In the genomic region with DNA sequence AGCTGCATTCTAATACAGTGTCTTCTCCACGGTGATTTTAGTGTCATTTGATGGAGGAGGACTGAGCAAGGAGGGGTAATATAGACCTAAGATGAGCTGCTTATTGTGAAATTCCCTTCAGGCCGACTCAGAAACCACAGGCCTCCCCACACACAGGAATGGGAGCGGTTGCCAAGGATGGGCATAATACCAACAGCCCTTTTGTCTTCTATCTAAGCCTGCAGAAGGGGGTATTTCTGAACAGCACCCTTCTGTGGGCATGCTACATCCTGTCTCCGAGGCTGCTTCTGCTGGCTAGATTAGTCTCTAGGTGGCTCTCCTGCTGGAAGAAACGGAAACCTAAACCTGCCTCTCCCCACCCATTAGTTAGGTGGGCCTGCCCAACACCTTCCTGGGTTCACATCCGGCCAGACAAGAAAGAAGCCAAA, we compare ENCODE assay signal across 8 cellular contexts.
DNase-seq lines count a peak whose midpoint lies in the region; ATAC-seq, FAIRE-seq and TF ChIP-seq lines count a peak whose summit lies in the region.

No MANE protein-coding gene starts in this region.

- H2AFZ ChIP-seq in GM23248: peak overlapping the region; percentile 72; the same call in 1 of the 2 replicates
- H2AFZ ChIP-seq in OCI-LY1 (ENCODE audit: low read length): no peak overlapping the region

- H3K79me2 ChIP-seq in GM23248 (ENCODE audit: insufficient read depth) (no peaks in the 10 kb centered on the region), OCI-LY1 (ENCODE audit: insufficient read depth, low read length) (no peaks in the 10 kb centered on the region)

- H4K20me1 ChIP-seq in GM23248 (ENCODE audit: insufficient read depth): no peaks in the 10 kb centered on the region
- no peaks in the 10 kb centered on the region for H4K20me1 ChIP-seq in OCI-LY1 (ENCODE audit: insufficient read depth, low read length)

- H3K27me3 ChIP-seq in GM23248 (replicated peaks; ENCODE audit: insufficient read depth) (no peaks in the 10 kb centered on the region), OCI-LY1 (ENCODE audit: insufficient read depth, low read length) (no peaks in the 10 kb centered on the region), pancreas (no peaks in the 10 kb centered on the region), uterus (no peaks in the 10 kb centered on the region)

- ATAC-seq in pancreas: peak in 3 of 4 donors; percentile 9 to 36 (median 17)
- ATAC-seq in activated CD4-positive, CD25-positive, alpha-beta regulatory T cell treated with anti-CD3 and anti-CD28 coated beads, Interleukin-2, amount 50 U/mL, for 24 hours: no peak

- H3K9me2 ChIP-seq in GM23248 (ENCODE audit: insufficient read depth) (no peaks in the 10 kb centered on the region), OCI-LY1 (ENCODE audit: low read depth, low read length) (no peaks in the 10 kb centered on the region)

- FAIRE-seq in pancreas (lab: Jason Lieb, UNC): no peak

- H3K36me3 ChIP-seq in GM23248 (ENCODE audit: low read depth): no peaks in the 10 kb centered on the region
- peaks cover 68% of the 10 kb centered on the region for H3K36me3 ChIP-seq in OCI-LY1 (ENCODE audit: insufficient read depth, low read length)
- H3K36me3 ChIP-seq in pancreas: no peaks in the 10 kb centered on the region
- no peaks in the 10 kb centered on the region for H3K36me3 ChIP-seq in uterus

- no peaks in the 10 kb centered on the region; the same call in 1 of the 2 replicates for H3F3A ChIP-seq in GM23248 (ENCODE audit: insufficient read depth)
- H3F3A ChIP-seq in OCI-LY1 (ENCODE audit: insufficient read depth, low read length): no peaks in the 10 kb centered on the region

- DNase-seq in GM23248 (peak; percentile 86), caudate nucleus (lab: John Stamatoyannopoulos, UW) (no peak), pancreas (no peak), uterus (no peak), GM13976 (ENCODE audit: low spot score) (no peak)
- DNase-seq in stimulated activated CD4-positive, alpha-beta T cell treated with anti-CD3 and anti-CD28 coated beads, Interleukin-2, amount 100 ng/mL, for 48 hours: no peak

- no peak for TF ChIP-seq CTCF in OCI-LY1 (IDR thresholded peaks at IDR 0.05; ENCODE audit: low read length)
- TF ChIP-seq CTCF in pancreas (IDR thresholded peaks at IDR 0.05): no peak
- no peak for TF ChIP-seq CTCF in uterus (IDR thresholded peaks at IDR 0.05)
- TF ChIP-seq CTCF in GM13976 (IDR thresholded peaks at IDR 0.05; ENCODE audit: borderline replicate concordance, control extremely low read depth, extremely low read depth, insufficient read depth, missing control alignments): no peak

- H3K4me3 ChIP-seq in GM23248 (peak overlapping the region; percentile 45; the same call in 1 of the 2 replicates), OCI-LY1 (ENCODE audit: low read depth, low read length, poor library complexity, severe bottlenecking) (no peak overlapping the region), pancreas (no peak overlapping the region), uterus (no peak overlapping the region)

- 44 to 45% methylated on average over 6 of the region's 6 CpGs for WGBS in GM23248 (ENCODE audit: low coverage in 1 of 2, low lambda C conversion rate in 2 of 2, missing lambda C conversion rate in 2 of 2), 2 experiments
- 65 to 66% methylated on average over 6 of the region's 6 CpGs for WGBS in pancreas, 2 donors

- TF ChIP-seq POLR2A in uterus (IDR thresholded peaks at IDR 0.05): no peak

- no peaks in the 10 kb centered on the region for H3K9me3 ChIP-seq in GM23248 (ENCODE audit: low read depth)
- H3K9me3 ChIP-seq in OCI-LY1 (ENCODE audit: low read length): no peaks in the 10 kb centered on the region
- H3K9me3 ChIP-seq in pancreas: no peaks in the 10 kb centered on the region
- H3K9me3 ChIP-seq in uterus: no peaks in the 10 kb centered on the region

- in situ Hi-C loops in GM23248 (cut with MboI) (no loop called here), GM13976 (cut with MboI; ENCODE audit: low sequenced_read_pairs, unreplicated experiment) (no loop called here)

- intact Hi-C loops in pancreas (cut with DNase I) (loop anchor here in 1 of 3 donors (10.0 kb wide), 1 partner anchor 427 kb away; no protein-coding TSS in a partner anchor), uterus (cut with DNase I; ENCODE audit: low total_unique reads) (loop anchor here (5.0 kb wide), 1 partner anchor 425 kb away; no protein-coding TSS in a partner anchor)

- H3K27ac ChIP-seq in GM23248 (no peak overlapping the region), OCI-LY1 (ENCODE audit: low read depth, low read length, poor library complexity, severe bottlenecking) (peak overlapping the region; percentile 69), caudate nucleus (ENCODE audit: low read depth, low read length) (peak overlapping the region; percentile 9), pancreas (no peak overlapping the region), uterus (no peak overlapping the region)

- H3K9ac ChIP-seq in GM23248 (no peak overlapping the region), OCI-LY1 (ENCODE audit: low read length) (no peak overlapping the region; the same call in 1 of the 2 replicates)

- H3K4me1 ChIP-seq in GM23248 (ENCODE audit: insufficient read depth): peaks cover 12% of the 10 kb centered on the region; the same call in 1 of the 2 replicates
- peaks cover 20% of the 10 kb centered on the region for H3K4me1 ChIP-seq in OCI-LY1 (ENCODE audit: insufficient read depth, low read length, severe bottlenecking)
- no peaks in the 10 kb centered on the region for H3K4me1 ChIP-seq in pancreas
- no peaks in the 10 kb centered on the region for H3K4me1 ChIP-seq in uterus

- H3K4me2 ChIP-seq in GM23248 (ENCODE audit: unreplicated experiment) (peak overlapping the region; percentile 73), OCI-LY1 (ENCODE audit: low read length) (peak overlapping the region; percentile 56; the same call in 1 of the 2 replicates)

Comparison
In these comparisons a context has a peak if more than half of its experiments do, and no peak if none do; other contexts are left out.
1. H3K27ac ChIP-seq: peak in OCI-LY1 (single experiment) and caudate nucleus (single experiment); none in GM23248 (single experiment), pancreas (0 of 4) and uterus (0 of 2).
2. ATAC-seq: peak in pancreas (3 of 4); none in activated CD4-positive, CD25-positive, alpha-beta regulatory T cell treated with anti-CD3 and anti-CD28 coated beads, Interleukin-2, amount 50 U/mL, for 24 hours (0 of 2).